Comparison of ENCODE assay signal across 9 cellular contexts in the genomic region with DNA sequence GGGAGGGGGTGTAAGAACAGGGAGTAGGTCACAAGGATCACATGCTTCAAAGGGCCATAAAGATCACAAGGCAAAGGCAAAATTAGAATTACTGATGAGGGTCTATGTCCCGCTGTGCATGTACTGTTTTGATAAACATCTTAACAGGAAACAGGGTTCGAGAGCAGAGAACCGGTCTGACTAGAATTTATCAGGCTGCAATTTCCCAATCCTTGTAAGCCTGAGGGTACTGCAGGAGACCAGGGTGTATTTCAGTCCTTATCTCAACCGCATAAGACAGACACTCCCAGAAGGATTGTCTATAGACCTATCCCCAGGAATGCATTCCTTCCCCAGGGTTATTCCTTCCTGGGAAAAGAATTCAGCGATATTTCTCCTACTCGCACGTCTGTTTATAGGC. TPM values are rescaled to one million over a fixed set of nuclear protein-coding genes. Genes with fewer than 3 reads are reported as not detected.
"Had no signal": no experiment of that assay in that cellular context is flagged by ENCODE, and none has a peak within 500 bp of the region (broad histone marks: within the 10 kb centered on the region; RNA-seq: fewer than 3 reads in every experiment).

No MANE protein-coding gene starts in this region.

RNA-seq across cellular contexts. Expression of a gene that starts 46.2 kb away (rescaled TPM):
- total RNA-seq: activated B cell treated with CpG ODN at 0.5 μM for 24 hours; activated CD8-positive, alpha-beta memory T cell treated with anti-CD3 and anti-CD28 coated beads, Interleukin-2, amount 10 ng/mL, durations not matched to agents 7 days and 5 days; ascending aorta; body of pancreas; IMR-90; M059J; SJSA1 had no signal

RNA-seq across cellular contexts. Expression of a gene that starts 46.7 kb away (rescaled TPM):
- total RNA-seq: ascending aorta, IMR-90, M059J, SJSA1 had no signal

RNA-seq across cellular contexts. Expression of a gene that starts 58.1 kb away (rescaled TPM):
- total RNA-seq: activated B cell treated with CpG ODN at 0.5 μM for 24 hours; activated CD4-positive, alpha-beta T cell treated with anti-CD3 and anti-CD28 coated beads, Interleukin-2, amount 10 ng/mL, durations not matched to agents 24 days and 14 days; activated CD8-positive, alpha-beta memory T cell treated with anti-CD3 and anti-CD28 coated beads, Interleukin-2, amount 10 ng/mL, durations not matched to agents 7 days and 5 days; ascending aorta; body of pancreas; IMR-90; M059J; Peyer's patch; SJSA1 had no signal
